In the genomic region with DNA sequence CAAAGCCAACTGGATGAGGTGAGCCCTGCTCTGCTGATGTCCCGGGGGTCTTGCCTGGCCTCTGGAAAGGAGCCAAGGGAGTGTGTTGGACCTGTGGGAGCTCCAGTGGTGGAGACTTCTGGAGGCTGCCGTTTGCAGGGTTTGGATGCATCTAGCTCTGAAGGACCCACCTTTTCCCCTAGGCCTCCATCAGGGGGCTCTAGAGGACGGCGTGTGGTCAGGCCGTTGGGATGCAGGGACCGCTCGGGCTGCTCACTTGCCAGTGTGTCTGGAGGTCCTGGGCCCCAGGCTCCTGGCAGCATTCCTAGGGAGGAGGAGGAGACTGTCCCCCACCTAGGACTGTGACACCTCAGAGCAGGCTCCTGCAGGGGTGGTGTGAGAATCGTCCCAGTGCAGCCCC, we compare ENCODE assay signal across 2 cellular contexts.
TF ChIP-seq lines count a peak whose summit lies in the region.

No MANE protein-coding gene starts in this region.

TF ChIP-seq in HepG2, 621 proteins besides CTCF, POLR2A, EP300 and RAD21:
- TF ChIP-seq, protein P1, sequence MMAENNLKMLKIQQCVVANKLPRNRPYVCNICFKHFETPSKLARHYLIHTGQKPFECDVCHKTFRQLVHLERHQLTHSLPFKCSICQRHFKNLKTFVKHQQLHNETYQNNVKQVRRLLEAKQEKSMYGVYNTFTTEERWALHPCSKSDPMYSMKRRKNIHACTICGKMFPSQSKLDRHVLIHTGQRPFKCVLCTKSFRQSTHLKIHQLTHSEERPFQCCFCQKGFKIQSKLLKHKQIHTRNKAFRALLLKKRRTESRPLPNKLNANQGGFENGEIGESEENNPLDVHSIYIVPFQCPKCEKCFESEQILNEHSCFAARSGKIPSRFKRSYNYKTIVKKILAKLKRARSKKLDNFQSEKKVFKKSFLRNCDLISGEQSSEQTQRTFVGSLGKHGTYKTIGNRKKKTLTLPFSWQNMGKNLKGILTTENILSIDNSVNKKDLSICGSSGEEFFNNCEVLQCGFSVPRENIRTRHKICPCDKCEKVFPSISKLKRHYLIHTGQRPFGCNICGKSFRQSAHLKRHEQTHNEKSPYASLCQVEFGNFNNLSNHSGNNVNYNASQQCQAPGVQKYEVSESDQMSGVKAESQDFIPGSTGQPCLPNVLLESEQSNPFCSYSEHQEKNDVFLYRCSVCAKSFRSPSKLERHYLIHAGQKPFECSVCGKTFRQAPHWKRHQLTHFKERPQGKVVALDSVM (CRISPR knock-in tag; IDR thresholded peaks at IDR 0.05) = no peak
- TF ChIP-seq ZNF274 (CRISPR knock-in tag; IDR thresholded peaks at IDR 0.05) = no peak
- TF ChIP-seq, protein P2, sequence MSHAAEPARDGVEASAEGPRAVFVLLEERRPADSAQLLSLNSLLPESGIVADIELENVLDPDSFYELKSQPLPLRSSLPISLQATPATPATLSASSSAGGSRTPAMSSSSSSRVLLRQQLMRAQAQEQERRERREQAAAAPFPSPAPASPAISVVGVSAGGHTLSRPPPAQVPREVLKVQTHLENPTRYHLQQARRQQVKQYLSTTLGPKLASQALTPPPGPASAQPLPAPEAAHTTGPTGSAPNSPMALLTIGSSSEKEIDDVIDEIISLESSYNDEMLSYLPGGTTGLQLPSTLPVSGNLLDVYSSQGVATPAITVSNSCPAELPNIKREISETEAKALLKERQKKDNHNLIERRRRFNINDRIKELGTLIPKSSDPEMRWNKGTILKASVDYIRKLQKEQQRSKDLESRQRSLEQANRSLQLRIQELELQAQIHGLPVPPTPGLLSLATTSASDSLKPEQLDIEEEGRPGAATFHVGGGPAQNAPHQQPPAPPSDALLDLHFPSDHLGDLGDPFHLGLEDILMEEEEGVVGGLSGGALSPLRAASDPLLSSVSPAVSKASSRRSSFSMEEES (CRISPR knock-in tag; IDR thresholded peaks at IDR 0.05) = no peak
- TF ChIP-seq SCMH1 (CRISPR knock-in tag; IDR thresholded peaks at IDR 0.05; ENCODE audit: borderline replicate concordance) = no peak
- TF ChIP-seq HOXA3 (CRISPR knock-in tag; IDR thresholded peaks at IDR 0.05) = no peak
- no peak for TF ChIP-seq FOXP1 (IDR thresholded peaks at IDR 0.05)
- no peak for TF ChIP-seq FOXP1 (CRISPR knock-in tag; IDR thresholded peaks at IDR 0.05)
- no peak for TF ChIP-seq ZNF556 (CRISPR knock-in tag; IDR thresholded peaks at IDR 0.05; ENCODE audit: borderline replicate concordance)
- TF ChIP-seq EZH2 (conservative IDR thresholded peaks at IDR 0.05; ENCODE audit: low read depth, low read length) = no peak

TF ChIP-seq in WTC11, 78 proteins besides CTCF, POLR2A, EP300 and RAD21:
- no peak for TF ChIP-seq ESRRA (CRISPR knock-in tag; IDR thresholded peaks at IDR 0.05; ENCODE audit: borderline replicate concordance)
- TF ChIP-seq, protein P3, sequence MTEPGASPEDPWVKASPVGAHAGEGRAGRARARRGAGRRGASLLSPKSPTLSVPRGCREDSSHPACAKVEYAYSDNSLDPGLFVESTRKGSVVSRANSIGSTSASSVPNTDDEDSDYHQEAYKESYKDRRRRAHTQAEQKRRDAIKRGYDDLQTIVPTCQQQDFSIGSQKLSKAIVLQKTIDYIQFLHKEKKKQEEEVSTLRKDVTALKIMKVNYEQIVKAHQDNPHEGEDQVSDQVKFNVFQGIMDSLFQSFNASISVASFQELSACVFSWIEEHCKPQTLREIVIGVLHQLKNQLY (CRISPR knock-in tag; IDR thresholded peaks at IDR 0.05) = no peak
- no peak for TF ChIP-seq ZNF232 (CRISPR knock-in tag; IDR thresholded peaks at IDR 0.05)
- TF ChIP-seq, protein P4, sequence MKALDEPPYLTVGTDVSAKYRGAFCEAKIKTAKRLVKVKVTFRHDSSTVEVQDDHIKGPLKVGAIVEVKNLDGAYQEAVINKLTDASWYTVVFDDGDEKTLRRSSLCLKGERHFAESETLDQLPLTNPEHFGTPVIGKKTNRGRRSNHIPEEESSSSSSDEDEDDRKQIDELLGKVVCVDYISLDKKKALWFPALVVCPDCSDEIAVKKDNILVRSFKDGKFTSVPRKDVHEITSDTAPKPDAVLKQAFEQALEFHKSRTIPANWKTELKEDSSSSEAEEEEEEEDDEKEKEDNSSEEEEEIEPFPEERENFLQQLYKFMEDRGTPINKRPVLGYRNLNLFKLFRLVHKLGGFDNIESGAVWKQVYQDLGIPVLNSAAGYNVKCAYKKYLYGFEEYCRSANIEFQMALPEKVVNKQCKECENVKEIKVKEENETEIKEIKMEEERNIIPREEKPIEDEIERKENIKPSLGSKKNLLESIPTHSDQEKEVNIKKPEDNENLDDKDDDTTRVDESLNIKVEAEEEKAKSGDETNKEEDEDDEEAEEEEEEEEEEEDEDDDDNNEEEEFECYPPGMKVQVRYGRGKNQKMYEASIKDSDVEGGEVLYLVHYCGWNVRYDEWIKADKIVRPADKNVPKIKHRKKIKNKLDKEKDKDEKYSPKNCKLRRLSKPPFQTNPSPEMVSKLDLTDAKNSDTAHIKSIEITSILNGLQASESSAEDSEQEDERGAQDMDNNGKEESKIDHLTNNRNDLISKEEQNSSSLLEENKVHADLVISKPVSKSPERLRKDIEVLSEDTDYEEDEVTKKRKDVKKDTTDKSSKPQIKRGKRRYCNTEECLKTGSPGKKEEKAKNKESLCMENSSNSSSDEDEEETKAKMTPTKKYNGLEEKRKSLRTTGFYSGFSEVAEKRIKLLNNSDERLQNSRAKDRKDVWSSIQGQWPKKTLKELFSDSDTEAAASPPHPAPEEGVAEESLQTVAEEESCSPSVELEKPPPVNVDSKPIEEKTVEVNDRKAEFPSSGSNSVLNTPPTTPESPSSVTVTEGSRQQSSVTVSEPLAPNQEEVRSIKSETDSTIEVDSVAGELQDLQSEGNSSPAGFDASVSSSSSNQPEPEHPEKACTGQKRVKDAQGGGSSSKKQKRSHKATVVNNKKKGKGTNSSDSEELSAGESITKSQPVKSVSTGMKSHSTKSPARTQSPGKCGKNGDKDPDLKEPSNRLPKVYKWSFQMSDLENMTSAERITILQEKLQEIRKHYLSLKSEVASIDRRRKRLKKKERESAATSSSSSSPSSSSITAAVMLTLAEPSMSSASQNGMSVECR (CRISPR knock-in tag; IDR thresholded peaks at IDR 0.05; ENCODE audit: borderline replicate concordance) = no peak
- TF ChIP-seq, protein P5, sequence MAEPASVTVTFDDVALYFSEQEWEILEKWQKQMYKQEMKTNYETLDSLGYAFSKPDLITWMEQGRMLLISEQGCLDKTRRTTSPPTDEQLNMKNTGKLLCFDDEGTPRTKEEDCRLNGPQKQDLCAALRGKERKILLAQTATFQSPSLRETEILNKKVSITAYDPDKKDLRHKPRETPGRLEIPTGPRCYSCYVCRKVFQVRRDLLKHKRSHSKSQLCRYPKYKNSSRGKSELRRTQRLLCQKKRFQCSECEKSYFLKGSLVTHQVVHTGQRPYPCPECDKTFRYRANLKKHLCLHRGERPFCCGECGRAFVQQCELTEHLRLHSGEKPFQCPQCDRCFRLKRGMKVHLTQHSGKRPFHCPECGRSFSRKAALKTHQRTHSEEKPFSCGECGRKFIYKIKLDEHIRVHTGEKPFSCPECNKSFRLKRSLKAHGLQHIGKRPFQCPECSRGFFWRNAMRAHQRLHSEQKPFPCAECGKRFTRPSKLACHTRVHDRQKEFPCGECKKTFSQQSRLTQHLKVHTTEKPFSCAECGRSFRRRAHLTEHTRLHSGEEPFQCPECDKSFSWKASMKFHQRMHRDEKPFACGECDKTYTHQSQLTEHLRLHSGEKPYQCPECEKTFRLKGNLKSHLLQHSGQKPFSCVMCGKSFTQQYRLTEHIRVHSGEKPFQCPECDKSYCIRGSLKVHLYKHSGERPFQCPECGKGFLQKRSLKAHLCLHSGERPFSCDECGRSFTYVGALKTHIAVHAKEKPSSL (CRISPR knock-in tag; conservative IDR thresholded peaks at IDR 0.05) = no peak
- TF ChIP-seq JUN (CRISPR knock-in tag; IDR thresholded peaks at IDR 0.05) = no peak
- TF ChIP-seq NFE2L1 (CRISPR knock-in tag; IDR thresholded peaks at IDR 0.05) = no peak
- TF ChIP-seq, protein P6, sequence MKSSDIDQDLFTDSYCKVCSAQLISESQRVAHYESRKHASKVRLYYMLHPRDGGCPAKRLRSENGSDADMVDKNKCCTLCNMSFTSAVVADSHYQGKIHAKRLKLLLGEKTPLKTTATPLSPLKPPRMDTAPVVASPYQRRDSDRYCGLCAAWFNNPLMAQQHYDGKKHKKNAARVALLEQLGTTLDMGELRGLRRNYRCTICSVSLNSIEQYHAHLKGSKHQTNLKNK (CRISPR knock-in tag; IDR thresholded peaks at IDR 0.05) = no peak
- no peak for TF ChIP-seq NR1H2 (CRISPR knock-in tag; IDR thresholded peaks at IDR 0.05)
- TF ChIP-seq ZNF671 (CRISPR knock-in tag; IDR thresholded peaks at IDR 0.05) = no peak
- no peak for TF ChIP-seq ZNF423 (CRISPR knock-in tag; IDR thresholded peaks at IDR 0.05)
- no peak for TF ChIP-seq OVOL2 (CRISPR knock-in tag; IDR thresholded peaks at IDR 0.05; ENCODE audit: borderline replicate concordance)
- TF ChIP-seq, protein P7, sequence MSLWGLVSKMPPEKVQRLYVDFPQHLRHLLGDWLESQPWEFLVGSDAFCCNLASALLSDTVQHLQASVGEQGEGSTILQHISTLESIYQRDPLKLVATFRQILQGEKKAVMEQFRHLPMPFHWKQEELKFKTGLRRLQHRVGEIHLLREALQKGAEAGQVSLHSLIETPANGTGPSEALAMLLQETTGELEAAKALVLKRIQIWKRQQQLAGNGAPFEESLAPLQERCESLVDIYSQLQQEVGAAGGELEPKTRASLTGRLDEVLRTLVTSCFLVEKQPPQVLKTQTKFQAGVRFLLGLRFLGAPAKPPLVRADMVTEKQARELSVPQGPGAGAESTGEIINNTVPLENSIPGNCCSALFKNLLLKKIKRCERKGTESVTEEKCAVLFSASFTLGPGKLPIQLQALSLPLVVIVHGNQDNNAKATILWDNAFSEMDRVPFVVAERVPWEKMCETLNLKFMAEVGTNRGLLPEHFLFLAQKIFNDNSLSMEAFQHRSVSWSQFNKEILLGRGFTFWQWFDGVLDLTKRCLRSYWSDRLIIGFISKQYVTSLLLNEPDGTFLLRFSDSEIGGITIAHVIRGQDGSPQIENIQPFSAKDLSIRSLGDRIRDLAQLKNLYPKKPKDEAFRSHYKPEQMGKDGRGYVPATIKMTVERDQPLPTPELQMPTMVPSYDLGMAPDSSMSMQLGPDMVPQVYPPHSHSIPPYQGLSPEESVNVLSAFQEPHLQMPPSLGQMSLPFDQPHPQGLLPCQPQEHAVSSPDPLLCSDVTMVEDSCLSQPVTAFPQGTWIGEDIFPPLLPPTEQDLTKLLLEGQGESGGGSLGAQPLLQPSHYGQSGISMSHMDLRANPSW (CRISPR knock-in tag; conservative IDR thresholded peaks at IDR 0.05; ENCODE audit: low read depth) = no peak
